In genomic region chr18:3594760-3595241, GRCh38 we compare ENCODE assay signal across 8 cellular contexts.
A peak's percentile ranks its signal among the peaks of the same experiment; 100 is the strongest.
DNase-seq lines count a peak whose midpoint lies in the region; ATAC-seq lines count a peak whose summit lies in the region.

No MANE protein-coding gene starts in this region.

- no peak for ATAC-seq in T-cell (replicated peaks in 1 of 4)

- DNase-seq in activated naive CD4-positive, alpha-beta T cell treated with anti-CD3 and anti-CD28 coated beads, Interleukin-2, amount 10 ng/mL, durations not matched to agents 7 days and 5 days = peak; percentile 48
- no peak for DNase-seq in activated naive CD4-positive, alpha-beta T cell (lab: John Stamatoyannopoulos, UW)
- DNase-seq in T-cell = peak in 11 of 34 experiments; percentile 8 to 45 (median 22)
- DNase-seq in ecto neural progenitor cell (ENCODE audit: low spot score) = peak; percentile 63
- DNase-seq in midbrain (lab: John Stamatoyannopoulos, UW) = peak; percentile 48
- no peak for DNase-seq in GM19240 (ENCODE audit: insufficient read length, low spot score)
- no peak for DNase-seq in T1000 (lab: John Stamatoyannopoulos, UW)

- H3K4me1 ChIP-seq in urinary bladder (ENCODE audit: insufficient read depth) = no peaks in the 10 kb centered on the region

- 8% methylated on average over 7 of the region's 7 CpGs for WGBS in urinary bladder

- peaks cover 64% of the 10 kb centered on the region for H3K4me1 Mint-ChIP-seq in activated naive CD4-positive, alpha-beta T cell treated with anti-CD3 and anti-CD28 coated beads, Interleukin-2, amount 10 ng/mL, durations not matched to agents 7 days and 5 days
- H3K4me1 Mint-ChIP-seq in T-cell = peaks cover 45 to 70% (median 56%) of the 10 kb centered on the region in 3 donors

- peak overlapping the region; percentile 84 for H3K4me3 Mint-ChIP-seq in activated naive CD4-positive, alpha-beta T cell treated with anti-CD3 and anti-CD28 coated beads, Interleukin-2, amount 10 ng/mL, durations not matched to agents 7 days and 5 days
- H3K4me3 Mint-ChIP-seq in T-cell = peak overlapping the region; percentile 87 to 95 (median 91)

- H3K27me3 Mint-ChIP-seq in activated naive CD4-positive, alpha-beta T cell treated with anti-CD3 and anti-CD28 coated beads, Interleukin-2, amount 10 ng/mL, durations not matched to agents 7 days and 5 days = no peaks in the 10 kb centered on the region
- no peaks in the 10 kb centered on the region for H3K27me3 Mint-ChIP-seq in T-cell

- peak overlapping the region; percentile 91 for H3K27ac ChIP-seq in urinary bladder (ENCODE audit: low read depth)

- no peaks in the 10 kb centered on the region for H3K36me3 ChIP-seq in urinary bladder (ENCODE audit: insufficient read depth)

- peak overlapping the region; percentile 99 for H3K27ac Mint-ChIP-seq in activated naive CD4-positive, alpha-beta T cell treated with anti-CD3 and anti-CD28 coated beads, Interleukin-2, amount 10 ng/mL, durations not matched to agents 7 days and 5 days
- peak overlapping the region; percentile 98 to 99 for H3K27ac Mint-ChIP-seq in T-cell

- H3K36me3 Mint-ChIP-seq in activated naive CD4-positive, alpha-beta T cell treated with anti-CD3 and anti-CD28 coated beads, Interleukin-2, amount 10 ng/mL, durations not matched to agents 7 days and 5 days = peaks cover 37% of the 10 kb centered on the region
- H3K36me3 Mint-ChIP-seq in T-cell = peaks cover 15% of the 10 kb centered on the region

- H3K4me3 ChIP-seq in urinary bladder (ENCODE audit: low read depth, low read length) = peak overlapping the region; percentile 31

- POLR2A ChIA-PET in T-cell (lab: Charles Lee) = interaction anchor here (0.6 to 2.8 kb wide), 11 partner anchors 8 to 344 kb away, joined by 3 to 28 read pairs (median 7); no protein-coding TSS in a partner anchor

- CTCF ChIA-PET in activated naive CD4-positive, alpha-beta T cell treated with anti-CD3 and anti-CD28 coated beads, Interleukin-2, amount 10 ng/mL, durations not matched to agents 7 days and 5 days (lab: Charles Lee) = interaction anchor here (0.6 to 4.7 kb wide), 14 partner anchors 9 to 637 kb away, joined by 3 to 88 read pairs (median 9); no protein-coding TSS in a partner anchor
- CTCF ChIA-PET in T-cell (lab: Charles Lee) = interaction anchor here (0.6 to 3.4 kb wide), 27 partner anchors 8 to 634 kb away, joined by 3 to 36 read pairs (median 6); partner anchors contain the start of gene MYL12B (in 1 of the 2)

- no peaks in the 10 kb centered on the region for H3K9me3 Mint-ChIP-seq in activated naive CD4-positive, alpha-beta T cell treated with anti-CD3 and anti-CD28 coated beads, Interleukin-2, amount 10 ng/mL, durations not matched to agents 7 days and 5 days
- no peaks in the 10 kb centered on the region for H3K9me3 Mint-ChIP-seq in T-cell

Comparison
In these comparisons a context has a peak if more than half of its experiments do, and no peak if none do; other contexts are left out.
1. DNase-seq: peak in activated naive CD4-positive, alpha-beta T cell treated with anti-CD3 and anti-CD28 coated beads, Interleukin-2, amount 10 ng/mL, durations not matched to agents 7 days and 5 days (single experiment), ecto neural progenitor cell (single experiment) and midbrain (single experiment); none in activated naive CD4-positive, alpha-beta T cell (0 of 4), GM19240 (single experiment) and T1000 (single experiment).